ENCODE assay signal across 11 cellular contexts in the genomic region with DNA sequence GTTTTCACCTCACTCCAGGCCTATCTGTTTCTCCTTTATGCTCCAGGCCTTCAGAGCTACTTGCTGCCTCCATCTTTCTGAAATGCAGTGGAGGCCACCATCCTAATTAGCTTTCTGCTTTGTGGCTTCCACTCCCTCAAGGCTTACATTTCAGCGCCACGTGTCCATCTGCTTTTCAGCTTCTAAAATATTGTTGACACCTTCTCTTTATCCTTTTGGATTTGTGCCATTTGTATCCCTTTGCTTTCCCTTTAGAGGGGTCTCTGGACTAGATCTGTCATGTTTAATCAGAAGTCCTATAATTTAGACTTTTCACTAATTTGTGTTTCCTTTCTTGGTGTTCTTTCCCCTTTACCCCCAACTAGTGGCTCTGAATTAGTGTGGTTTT.
DNase-seq lines count a peak whose midpoint lies in the region; ATAC-seq and TF ChIP-seq lines count a peak whose summit lies in the region.
"Had no signal": no experiment of that assay in that cellular context is flagged by ENCODE, and none has a peak within 500 bp of the region (broad histone marks: within the 10 kb centered on the region; RNA-seq: fewer than 3 reads in every experiment).

No MANE protein-coding gene starts in this region.

- POLR2A ChIA-PET in activated CD8-positive, alpha-beta T cell treated with anti-CD3 and anti-CD28 coated beads for 36 hours (lab: Charles Lee) = interaction anchor here (0.9 to 6.5 kb wide), 13 partner anchors 9 to 564 kb away, joined by 3 to 49 read pairs (median 6); no protein-coding TSS in a partner anchor

- no peaks in the 10 kb centered on the region for H3K9me3 Mint-ChIP-seq in activated CD8-positive, alpha-beta memory T cell treated with anti-CD3 and anti-CD28 coated beads, Interleukin-2, amount 10 ng/mL, durations not matched to agents 7 days and 5 days (ENCODE audit: low read depth)
- H3K9me3 Mint-ChIP-seq in activated CD8-positive, alpha-beta T cell treated with anti-CD3 and anti-CD28 coated beads for 36 hours = peaks cover 8% of the 10 kb centered on the region
- H3K9me3 Mint-ChIP-seq in memory B cell = no peaks in the 10 kb centered on the region

- peaks cover 70% of the 10 kb centered on the region for H3K4me1 Mint-ChIP-seq in activated CD8-positive, alpha-beta memory T cell treated with anti-CD3 and anti-CD28 coated beads, Interleukin-2, amount 10 ng/mL, durations not matched to agents 7 days and 5 days
- H3K4me1 Mint-ChIP-seq in activated CD8-positive, alpha-beta T cell treated with anti-CD3 and anti-CD28 coated beads for 36 hours (ENCODE audit: low read depth) = peaks cover 90% of the 10 kb centered on the region
- peaks cover 31% of the 10 kb centered on the region for H3K4me1 Mint-ChIP-seq in memory B cell

- H3K27me3 Mint-ChIP-seq in activated CD8-positive, alpha-beta memory T cell treated with anti-CD3 and anti-CD28 coated beads, Interleukin-2, amount 10 ng/mL, durations not matched to agents 7 days and 5 days = no peaks in the 10 kb centered on the region
- no peaks in the 10 kb centered on the region for H3K27me3 Mint-ChIP-seq in activated CD8-positive, alpha-beta T cell treated with anti-CD3 and anti-CD28 coated beads for 36 hours
- no peaks in the 10 kb centered on the region for H3K27me3 Mint-ChIP-seq in memory B cell

- no peak for ATAC-seq in activated CD8-positive, alpha-beta memory T cell treated with anti-CD3 and anti-CD28 coated beads, Interleukin-2, amount 10 ng/mL, durations not matched to agents 7 days and 5 days
- ATAC-seq in activated CD8-positive, alpha-beta T cell treated with anti-CD3 and anti-CD28 coated beads for 36 hours = no peak
- ATAC-seq in memory B cell (ENCODE audit: low read depth) = no peak
- ATAC-seq in thoracic aorta (ENCODE audit: insufficient number of reproducible peaks, low FRiP score, low read depth) = no peak
- ATAC-seq in HG02884 (IDR thresholded peaks at IDR 0.05; ENCODE audit: unreplicated experiment) = no peak
- ATAC-seq: GM12878 had no signal

- H3K27ac Mint-ChIP-seq in activated CD8-positive, alpha-beta memory T cell treated with anti-CD3 and anti-CD28 coated beads, Interleukin-2, amount 10 ng/mL, durations not matched to agents 7 days and 5 days = peak overlapping the region; percentile 90
- peak overlapping the region; percentile 95 for H3K27ac Mint-ChIP-seq in activated CD8-positive, alpha-beta T cell treated with anti-CD3 and anti-CD28 coated beads for 36 hours
- peak overlapping the region; percentile 93 for H3K27ac Mint-ChIP-seq in memory B cell

- DNase-seq in activated CD8-positive, alpha-beta memory T cell treated with anti-CD3 and anti-CD28 coated beads, Interleukin-2, amount 10 ng/mL, durations not matched to agents 7 days and 5 days = no peak
- DNase-seq in activated CD8-positive, alpha-beta memory T cell treated with anti-CD3 and anti-CD28 coated beads, Interleukin-2, amount 50 U/mL, for 4 hours = no peak
- no peak for DNase-seq in activated CD8-positive, alpha-beta T cell treated with anti-CD3 and anti-CD28 coated beads for 36 hours
- DNase-seq in memory B cell (ENCODE audit: low spot score in 2 of 2) (no peak), thoracic aorta (ENCODE audit: low spot score) (no peak), HT-29 (ENCODE audit: low spot score) (no peak), NCI-H748 treated with DMSO at 0.1 percent for 48 hours (lab: John Stamatoyannopoulos, UW) (no peak)
- DNase-seq: DMS53 had no signal

- H3K4me3 Mint-ChIP-seq in activated CD8-positive, alpha-beta memory T cell treated with anti-CD3 and anti-CD28 coated beads, Interleukin-2, amount 10 ng/mL, durations not matched to agents 7 days and 5 days = peak overlapping the region; percentile 44
- peak overlapping the region; percentile 67 for H3K4me3 Mint-ChIP-seq in activated CD8-positive, alpha-beta T cell treated with anti-CD3 and anti-CD28 coated beads for 36 hours
- H3K4me3 Mint-ChIP-seq in memory B cell = peak overlapping the region; percentile 63

- H3K27me3 ChIP-seq in thoracic aorta (replicated peaks; ENCODE audit: insufficient read depth) = no peaks in the 10 kb centered on the region
- H3K27me3 ChIP-seq: cardiac muscle cell had no signal

- H3K9me3 ChIP-seq in thoracic aorta = no peaks in the 10 kb centered on the region

- peaks cover 33 to 77% of the 10 kb centered on the region in 2 donors for H3K4me1 ChIP-seq in thoracic aorta (ENCODE audit: control insufficient read depth in 1 of 2, low read depth in 2 of 2)

- peak overlapping the region; percentile 10 to 52 for H3K27ac ChIP-seq in thoracic aorta

- H3K36me3 Mint-ChIP-seq in activated CD8-positive, alpha-beta memory T cell treated with anti-CD3 and anti-CD28 coated beads, Interleukin-2, amount 10 ng/mL, durations not matched to agents 7 days and 5 days = peaks cover 38% of the 10 kb centered on the region
- peaks cover 68% of the 10 kb centered on the region for H3K36me3 Mint-ChIP-seq in activated CD8-positive, alpha-beta T cell treated with anti-CD3 and anti-CD28 coated beads for 36 hours (ENCODE audit: low read depth)
- H3K36me3 Mint-ChIP-seq in memory B cell = peaks cover 11% of the 10 kb centered on the region

- no peak for TF ChIP-seq CTCF in activated CD8-positive, alpha-beta T cell treated with anti-CD3 and anti-CD28 coated beads for 36 hours (IDR thresholded peaks at IDR 0.05)
- no peak for TF ChIP-seq CTCF in thoracic aorta (IDR thresholded peaks at IDR 0.05)

- intact Hi-C loops in activated CD8-positive, alpha-beta T cell treated with anti-CD3 and anti-CD28 coated beads for 36 hours (cut with micrococcal nuclease) = loop anchor here (2.0 kb wide), 2 partner anchors 38 to 146 kb away; partner anchors contain the start of gene DHRS3

- CTCF ChIA-PET in activated CD8-positive, alpha-beta memory T cell treated with anti-CD3 and anti-CD28 coated beads, Interleukin-2, amount 10 ng/mL, durations not matched to agents 7 days and 5 days (lab: Charles Lee) = interaction anchor here (0.8 to 1.0 kb wide), 3 partner anchors 38 to 90 kb away, joined by 3 to 4 read pairs (median 3); no protein-coding TSS in a partner anchor
- CTCF ChIA-PET in activated CD8-positive, alpha-beta T cell treated with anti-CD3 and anti-CD28 coated beads for 36 hours (lab: Charles Lee) = interaction anchor here (0.9 to 2.8 kb wide), 9 partner anchors 9 to 186 kb away, joined by 3 to 6 read pairs (median 4); partner anchors contain the start of gene DHRS3

- no peak overlapping the region for H3K4me3 ChIP-seq in thoracic aorta
- H3K4me3 ChIP-seq: cardiac muscle cell, GM12878 had no signal

- H3K36me3 ChIP-seq in thoracic aorta = no peaks in the 10 kb centered on the region
- H3K36me3 ChIP-seq: cardiac muscle cell had no signal
